ENCODE assay signal across 1 cellular context in the genomic region with DNA sequence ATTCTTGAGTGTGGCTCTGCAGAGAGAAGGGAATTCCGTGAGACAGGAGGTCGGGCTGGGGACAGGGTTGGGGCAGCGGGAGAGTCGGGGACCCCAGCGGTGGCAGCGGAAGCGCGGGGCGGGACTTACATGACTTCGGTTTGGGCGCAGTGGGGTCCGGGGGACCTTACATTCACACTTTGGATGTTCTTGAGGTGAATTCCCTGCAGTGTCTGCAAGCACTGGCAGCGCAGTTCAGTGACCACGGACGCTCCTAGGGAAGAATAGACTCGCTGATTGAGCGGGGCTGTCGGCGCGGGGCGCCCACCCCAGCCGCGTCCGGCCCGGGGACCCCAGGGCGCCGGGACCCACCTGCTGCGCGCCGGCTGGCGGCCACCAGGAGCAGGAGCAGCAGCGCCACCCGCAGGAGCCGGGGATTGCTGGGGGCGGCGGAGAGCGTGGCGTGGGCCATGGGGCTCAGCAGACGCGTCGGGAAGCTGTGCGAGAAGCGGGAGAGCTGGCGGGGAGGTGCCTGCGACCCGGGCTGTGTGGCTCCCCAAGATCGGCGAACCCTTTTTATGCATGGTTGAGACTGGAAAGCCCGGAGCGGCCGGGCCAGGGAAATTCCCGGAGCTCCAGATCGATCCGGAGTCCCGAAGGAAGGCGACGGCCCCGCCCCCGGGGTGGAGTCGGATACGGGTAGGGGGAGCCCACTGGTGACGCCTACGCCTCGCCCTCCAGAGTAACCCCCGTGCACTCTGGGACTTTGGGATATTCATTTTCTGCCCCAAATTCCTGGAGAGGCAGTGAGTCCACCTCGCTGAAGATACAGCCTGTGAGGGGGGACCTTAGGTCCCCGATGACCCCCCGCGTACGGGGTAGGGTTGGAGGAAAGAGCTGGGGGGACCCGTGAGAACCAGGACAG.
TF ChIP-seq lines count a peak whose summit lies in the region.

A gene (minus strand): TSS at position 529 of the 904 bp plus-strand sequence. CDS start 78 bp downstream, at position 451.

TF ChIP-seq in K562, 482 proteins besides CTCF, POLR2A, EP300 and RAD21 (continued from another document and continues in another):
- no peak for TF ChIP-seq NFIX (CRISPR knock-in tag; IDR thresholded peaks at IDR 0.05; ENCODE audit: low read depth)
- TF ChIP-seq ZNF140 (CRISPR knock-in tag; IDR thresholded peaks at IDR 0.05) = no peak
- TF ChIP-seq KAT2B (IDR thresholded peaks at IDR 0.05; ENCODE audit: low read depth, low read length) = no peak
- TF ChIP-seq, protein P1, sequence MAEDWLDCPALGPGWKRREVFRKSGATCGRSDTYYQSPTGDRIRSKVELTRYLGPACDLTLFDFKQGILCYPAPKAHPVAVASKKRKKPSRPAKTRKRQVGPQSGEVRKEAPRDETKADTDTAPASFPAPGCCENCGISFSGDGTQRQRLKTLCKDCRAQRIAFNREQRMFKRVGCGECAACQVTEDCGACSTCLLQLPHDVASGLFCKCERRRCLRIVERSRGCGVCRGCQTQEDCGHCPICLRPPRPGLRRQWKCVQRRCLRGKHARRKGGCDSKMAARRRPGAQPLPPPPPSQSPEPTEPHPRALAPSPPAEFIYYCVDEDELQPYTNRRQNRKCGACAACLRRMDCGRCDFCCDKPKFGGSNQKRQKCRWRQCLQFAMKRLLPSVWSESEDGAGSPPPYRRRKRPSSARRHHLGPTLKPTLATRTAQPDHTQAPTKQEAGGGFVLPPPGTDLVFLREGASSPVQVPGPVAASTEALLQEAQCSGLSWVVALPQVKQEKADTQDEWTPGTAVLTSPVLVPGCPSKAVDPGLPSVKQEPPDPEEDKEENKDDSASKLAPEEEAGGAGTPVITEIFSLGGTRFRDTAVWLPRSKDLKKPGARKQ (CRISPR knock-in tag; IDR thresholded peaks at IDR 0.05) = no peak
- TF ChIP-seq TBP (optimal IDR thresholded peaks at IDR 0.05; ENCODE audit: low read depth, low read length) = peak; percentile 43
- TF ChIP-seq, protein P2, sequence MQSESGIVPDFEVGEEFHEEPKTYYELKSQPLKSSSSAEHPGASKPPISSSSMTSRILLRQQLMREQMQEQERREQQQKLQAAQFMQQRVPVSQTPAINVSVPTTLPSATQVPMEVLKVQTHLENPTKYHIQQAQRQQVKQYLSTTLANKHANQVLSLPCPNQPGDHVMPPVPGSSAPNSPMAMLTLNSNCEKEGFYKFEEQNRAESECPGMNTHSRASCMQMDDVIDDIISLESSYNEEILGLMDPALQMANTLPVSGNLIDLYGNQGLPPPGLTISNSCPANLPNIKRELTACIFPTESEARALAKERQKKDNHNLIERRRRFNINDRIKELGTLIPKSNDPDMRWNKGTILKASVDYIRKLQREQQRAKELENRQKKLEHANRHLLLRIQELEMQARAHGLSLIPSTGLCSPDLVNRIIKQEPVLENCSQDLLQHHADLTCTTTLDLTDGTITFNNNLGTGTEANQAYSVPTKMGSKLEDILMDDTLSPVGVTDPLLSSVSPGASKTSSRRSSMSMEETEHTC (IDR thresholded peaks at IDR 0.05) = no peak
- no peak for TF ChIP-seq PYGO2 (tag; IDR thresholded peaks at IDR 0.05)
- TF ChIP-seq C11orf30 (IDR thresholded peaks at IDR 0.05; ENCODE audit: low read depth) = no peak
- TF ChIP-seq, protein P3, sequence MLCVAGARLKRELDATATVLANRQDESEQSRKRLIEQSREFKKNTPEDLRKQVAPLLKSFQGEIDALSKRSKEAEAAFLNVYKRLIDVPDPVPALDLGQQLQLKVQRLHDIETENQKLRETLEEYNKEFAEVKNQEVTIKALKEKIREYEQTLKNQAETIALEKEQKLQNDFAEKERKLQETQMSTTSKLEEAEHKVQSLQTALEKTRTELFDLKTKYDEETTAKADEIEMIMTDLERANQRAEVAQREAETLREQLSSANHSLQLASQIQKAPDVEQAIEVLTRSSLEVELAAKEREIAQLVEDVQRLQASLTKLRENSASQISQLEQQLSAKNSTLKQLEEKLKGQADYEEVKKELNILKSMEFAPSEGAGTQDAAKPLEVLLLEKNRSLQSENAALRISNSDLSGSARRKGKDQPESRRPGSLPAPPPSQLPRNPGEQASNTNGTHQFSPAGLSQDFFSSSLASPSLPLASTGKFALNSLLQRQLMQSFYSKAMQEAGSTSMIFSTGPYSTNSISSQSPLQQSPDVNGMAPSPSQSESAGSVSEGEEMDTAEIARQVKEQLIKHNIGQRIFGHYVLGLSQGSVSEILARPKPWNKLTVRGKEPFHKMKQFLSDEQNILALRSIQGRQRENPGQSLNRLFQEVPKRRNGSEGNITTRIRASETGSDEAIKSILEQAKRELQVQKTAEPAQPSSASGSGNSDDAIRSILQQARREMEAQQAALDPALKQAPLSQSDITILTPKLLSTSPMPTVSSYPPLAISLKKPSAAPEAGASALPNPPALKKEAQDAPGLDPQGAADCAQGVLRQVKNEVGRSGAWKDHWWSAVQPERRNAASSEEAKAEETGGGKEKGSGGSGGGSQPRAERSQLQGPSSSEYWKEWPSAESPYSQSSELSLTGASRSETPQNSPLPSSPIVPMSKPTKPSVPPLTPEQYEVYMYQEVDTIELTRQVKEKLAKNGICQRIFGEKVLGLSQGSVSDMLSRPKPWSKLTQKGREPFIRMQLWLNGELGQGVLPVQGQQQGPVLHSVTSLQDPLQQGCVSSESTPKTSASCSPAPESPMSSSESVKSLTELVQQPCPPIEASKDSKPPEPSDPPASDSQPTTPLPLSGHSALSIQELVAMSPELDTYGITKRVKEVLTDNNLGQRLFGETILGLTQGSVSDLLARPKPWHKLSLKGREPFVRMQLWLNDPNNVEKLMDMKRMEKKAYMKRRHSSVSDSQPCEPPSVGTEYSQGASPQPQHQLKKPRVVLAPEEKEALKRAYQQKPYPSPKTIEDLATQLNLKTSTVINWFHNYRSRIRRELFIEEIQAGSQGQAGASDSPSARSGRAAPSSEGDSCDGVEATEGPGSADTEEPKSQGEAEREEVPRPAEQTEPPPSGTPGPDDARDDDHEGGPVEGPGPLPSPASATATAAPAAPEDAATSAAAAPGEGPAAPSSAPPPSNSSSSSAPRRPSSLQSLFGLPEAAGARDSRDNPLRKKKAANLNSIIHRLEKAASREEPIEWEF (CRISPR knock-in tag; IDR thresholded peaks at IDR 0.05) = no peak
- TF ChIP-seq ETV6 (IDR thresholded peaks at IDR 0.05; ENCODE audit: borderline replicate concordance in 1 of 2, low read depth in 2 of 2, low read length in 1 of 2) = no peak
- TF ChIP-seq ETV6 (CRISPR knock-in tag; IDR thresholded peaks at IDR 0.05; ENCODE audit: borderline replicate concordance) = no peak
- TF ChIP-seq, protein P4, sequence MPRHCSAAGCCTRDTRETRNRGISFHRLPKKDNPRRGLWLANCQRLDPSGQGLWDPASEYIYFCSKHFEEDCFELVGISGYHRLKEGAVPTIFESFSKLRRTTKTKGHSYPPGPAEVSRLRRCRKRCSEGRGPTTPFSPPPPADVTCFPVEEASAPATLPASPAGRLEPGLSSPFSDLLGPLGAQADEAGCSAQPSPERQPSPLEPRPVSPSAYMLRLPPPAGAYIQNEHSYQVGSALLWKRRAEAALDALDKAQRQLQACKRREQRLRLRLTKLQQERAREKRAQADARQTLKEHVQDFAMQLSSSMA (CRISPR knock-in tag; IDR thresholded peaks at IDR 0.05) = no peak
- no peak for TF ChIP-seq ZNF316 (IDR thresholded peaks at IDR 0.05)
- TF ChIP-seq, protein P5, sequence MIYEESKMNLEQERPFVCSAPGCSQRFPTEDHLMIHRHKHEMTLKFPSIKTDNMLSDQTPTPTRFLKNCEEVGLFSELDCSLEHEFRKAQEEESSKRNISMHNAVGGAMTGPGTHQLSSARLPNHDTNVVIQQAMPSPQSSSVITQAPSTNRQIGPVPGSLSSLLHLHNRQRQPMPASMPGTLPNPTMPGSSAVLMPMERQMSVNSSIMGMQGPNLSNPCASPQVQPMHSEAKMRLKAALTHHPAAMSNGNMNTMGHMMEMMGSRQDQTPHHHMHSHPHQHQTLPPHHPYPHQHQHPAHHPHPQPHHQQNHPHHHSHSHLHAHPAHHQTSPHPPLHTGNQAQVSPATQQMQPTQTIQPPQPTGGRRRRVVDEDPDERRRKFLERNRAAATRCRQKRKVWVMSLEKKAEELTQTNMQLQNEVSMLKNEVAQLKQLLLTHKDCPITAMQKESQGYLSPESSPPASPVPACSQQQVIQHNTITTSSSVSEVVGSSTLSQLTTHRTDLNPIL (CRISPR knock-in tag; IDR thresholded peaks at IDR 0.05) = no peak
- TF ChIP-seq, protein P6, sequence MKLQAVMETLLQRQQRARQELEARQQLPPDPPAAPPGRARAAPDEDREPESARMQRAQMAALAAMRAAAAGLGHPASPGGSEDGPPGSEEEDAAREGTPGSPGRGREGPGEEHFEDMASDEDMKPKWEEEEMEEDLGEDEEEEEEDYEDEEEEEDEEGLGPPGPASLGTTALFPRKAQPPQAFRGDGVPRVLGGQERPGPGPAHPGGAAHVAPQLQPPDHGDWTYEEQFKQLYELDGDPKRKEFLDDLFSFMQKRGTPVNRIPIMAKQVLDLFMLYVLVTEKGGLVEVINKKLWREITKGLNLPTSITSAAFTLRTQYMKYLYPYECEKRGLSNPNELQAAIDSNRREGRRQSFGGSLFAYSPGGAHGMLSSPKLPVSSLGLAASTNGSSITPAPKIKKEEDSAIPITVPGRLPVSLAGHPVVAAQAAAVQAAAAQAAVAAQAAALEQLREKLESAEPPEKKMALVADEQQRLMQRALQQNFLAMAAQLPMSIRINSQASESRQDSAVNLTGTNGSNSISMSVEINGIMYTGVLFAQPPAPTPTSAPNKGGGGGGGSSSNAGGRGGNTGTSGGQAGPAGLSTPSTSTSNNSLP (IDR thresholded peaks at IDR 0.05; ENCODE audit: borderline replicate concordance, low read depth, low read length) = no peak
- TF ChIP-seq MAFG (tag; conservative IDR thresholded peaks at IDR 0.05) = no peak
- TF ChIP-seq, protein P7, sequence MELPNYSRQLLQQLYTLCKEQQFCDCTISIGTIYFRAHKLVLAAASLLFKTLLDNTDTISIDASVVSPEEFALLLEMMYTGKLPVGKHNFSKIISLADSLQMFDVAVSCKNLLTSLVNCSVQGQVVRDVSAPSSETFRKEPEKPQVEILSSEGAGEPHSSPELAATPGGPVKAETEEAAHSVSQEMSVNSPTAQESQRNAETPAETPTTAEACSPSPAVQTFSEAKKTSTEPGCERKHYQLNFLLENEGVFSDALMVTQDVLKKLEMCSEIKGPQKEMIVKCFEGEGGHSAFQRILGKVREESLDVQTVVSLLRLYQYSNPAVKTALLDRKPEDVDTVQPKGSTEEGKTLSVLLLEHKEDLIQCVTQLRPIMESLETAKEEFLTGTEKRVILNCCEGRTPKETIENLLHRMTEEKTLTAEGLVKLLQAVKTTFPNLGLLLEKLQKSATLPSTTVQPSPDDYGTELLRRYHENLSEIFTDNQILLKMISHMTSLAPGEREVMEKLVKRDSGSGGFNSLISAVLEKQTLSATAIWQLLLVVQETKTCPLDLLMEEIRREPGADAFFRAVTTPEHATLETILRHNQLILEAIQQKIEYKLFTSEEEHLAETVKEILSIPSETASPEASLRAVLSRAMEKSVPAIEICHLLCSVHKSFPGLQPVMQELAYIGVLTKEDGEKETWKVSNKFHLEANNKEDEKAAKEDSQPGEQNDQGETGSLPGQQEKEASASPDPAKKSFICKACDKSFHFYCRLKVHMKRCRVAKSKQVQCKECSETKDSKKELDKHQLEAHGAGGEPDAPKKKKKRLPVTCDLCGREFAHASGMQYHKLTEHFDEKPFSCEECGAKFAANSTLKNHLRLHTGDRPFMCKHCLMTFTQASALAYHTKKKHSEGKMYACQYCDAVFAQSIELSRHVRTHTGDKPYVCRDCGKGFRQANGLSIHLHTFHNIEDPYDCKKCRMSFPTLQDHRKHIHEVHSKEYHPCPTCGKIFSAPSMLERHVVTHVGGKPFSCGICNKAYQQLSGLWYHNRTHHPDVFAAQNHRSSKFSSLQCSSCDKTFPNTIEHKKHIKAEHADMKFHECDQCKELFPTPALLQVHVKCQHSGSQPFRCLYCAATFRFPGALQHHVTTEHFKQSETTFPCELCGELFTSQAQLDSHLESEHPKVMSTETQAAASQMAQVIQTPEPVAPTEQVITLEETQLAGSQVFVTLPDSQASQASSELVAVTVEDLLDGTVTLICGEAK (IDR thresholded peaks at IDR 0.05) = no peak
- TF ChIP-seq, protein P7 (CRISPR knock-in tag; IDR thresholded peaks at IDR 0.05) = no peak
- TF ChIP-seq, protein P8, sequence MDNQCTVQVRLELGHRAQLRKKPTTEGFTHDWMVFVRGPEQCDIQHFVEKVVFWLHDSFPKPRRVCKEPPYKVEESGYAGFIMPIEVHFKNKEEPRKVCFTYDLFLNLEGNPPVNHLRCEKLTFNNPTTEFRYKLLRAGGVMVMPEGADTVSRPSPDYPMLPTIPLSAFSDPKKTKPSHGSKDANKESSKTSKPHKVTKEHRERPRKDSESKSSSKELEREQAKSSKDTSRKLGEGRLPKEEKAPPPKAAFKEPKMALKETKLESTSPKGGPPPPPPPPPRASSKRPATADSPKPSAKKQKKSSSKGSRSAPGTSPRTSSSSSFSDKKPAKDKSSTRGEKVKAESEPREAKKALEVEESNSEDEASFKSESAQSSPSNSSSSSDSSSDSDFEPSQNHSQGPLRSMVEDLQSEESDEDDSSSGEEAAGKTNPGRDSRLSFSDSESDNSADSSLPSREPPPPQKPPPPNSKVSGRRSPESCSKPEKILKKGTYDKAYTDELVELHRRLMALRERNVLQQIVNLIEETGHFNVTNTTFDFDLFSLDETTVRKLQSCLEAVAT (IDR thresholded peaks at IDR 0.05) = peak in 1 of 2 experiments; percentile 26; a peak in 1 of 4 replicates
- no peak for TF ChIP-seq SRSF7 (optimal IDR thresholded peaks at IDR 0.05; ENCODE audit: low read depth, low read length)
- TF ChIP-seq MAFK (IDR thresholded peaks at IDR 0.05; ENCODE audit: low read length) = no peak
- TF ChIP-seq ZNF785 (CRISPR knock-in tag; IDR thresholded peaks at IDR 0.05) = no peak
- no peak for TF ChIP-seq PHB (CRISPR knock-in tag; IDR thresholded peaks at IDR 0.05)
- no peak for TF ChIP-seq ZNF224 (CRISPR knock-in tag; IDR thresholded peaks at IDR 0.05)
- no peak for TF ChIP-seq PCBP2 (IDR thresholded peaks at IDR 0.05; ENCODE audit: low read depth, low read length, poor library complexity, severe bottlenecking)
- no peak for TF ChIP-seq HDAC3 (IDR thresholded peaks at IDR 0.05; ENCODE audit: borderline replicate concordance, partially characterized antibody)
- no peak for TF ChIP-seq TCF7L2 (IDR thresholded peaks at IDR 0.05; ENCODE audit: low read depth, low read length)
- no peak for TF ChIP-seq ZNF668 (CRISPR knock-in tag; IDR thresholded peaks at IDR 0.05)
